Comparison of ENCODE assay signal across 21 cellular contexts in the genomic region with DNA sequence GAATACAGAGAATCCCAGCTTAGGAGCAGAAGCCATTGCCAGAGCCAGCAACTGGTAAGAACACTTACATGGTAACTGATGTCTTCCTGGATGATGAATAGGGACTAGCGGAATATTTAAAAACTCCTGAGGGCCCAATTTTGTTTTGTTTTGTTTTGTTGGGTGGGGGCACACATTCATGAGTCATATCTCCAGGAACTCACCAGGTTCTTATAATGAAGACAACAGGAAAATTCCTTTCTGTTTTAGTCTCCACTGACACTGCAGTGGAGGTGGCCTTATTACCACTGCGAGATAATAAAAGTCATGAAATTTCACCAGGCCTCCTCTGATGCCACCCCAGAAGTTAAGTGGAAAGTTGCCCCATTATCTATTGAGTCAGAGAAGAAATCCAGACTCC. TPM values are rescaled to one million over a fixed set of nuclear protein-coding genes. Genes with fewer than 3 reads are reported as not detected.
A peak's percentile ranks its signal among the peaks of the same experiment; 100 is the strongest.
DNase-seq lines count a peak whose midpoint lies in the region; ATAC-seq and TF ChIP-seq lines count a peak whose summit lies in the region.
"Had no signal": no experiment of that assay in that cellular context is flagged by ENCODE, and none has a peak within 500 bp of the region (broad histone marks: within the 10 kb centered on the region; RNA-seq: fewer than 3 reads in every experiment).

No MANE protein-coding gene starts in this region.

- ATAC-seq in HG03432 (IDR thresholded peaks at IDR 0.05; ENCODE audit: unreplicated experiment): no peak
- ATAC-seq: K562; natural killer cell treated with Interleukin-12 subunit alpha and Interleukin-12 subunit beta and Interleukin-15 and Interleukin-18, amount 100 ng/mL, for 72 hours; stimulated activated naive B cell treated with anti-CD40 and anti-IgM and Interleukin-4, amounts not matched to agents 10 μg/mL and 1 μg/mL and 100 μg/mL, for 72 hours had no signal

- H3K36me3 ChIP-seq in SJCRH30 (peaks cover 51% of the 10 kb centered on the region), smooth muscle cell (ENCODE audit: low read depth) (no peaks in the 10 kb centered on the region)
- H3K36me3 ChIP-seq: transverse colon had no signal

- peak overlapping the region; percentile 96 for H3K27ac Mint-ChIP-seq in HFFc6
- H3K27ac Mint-ChIP-seq: natural killer cell treated with Interleukin-12 subunit alpha and Interleukin-12 subunit beta and Interleukin-15 and Interleukin-18, amount 100 ng/mL, for 72 hours; progenitor cell of endocrine pancreas; stimulated activated naive B cell treated with anti-CD40 and anti-IgM and Interleukin-4, amounts not matched to agents 10 μg/mL and 1 μg/mL and 100 μg/mL, for 72 hours; T-helper 1 cell treated with Interleukin-12 subunit alpha and Interleukin-12 subunit beta and Interleukin-4 antibody, amounts not matched to agents 30 μg/mL and 1 μg/mL, for 36 hours had no signal

- H3K4me1 ChIP-seq in SJCRH30 (peaks cover 85% of the 10 kb centered on the region), smooth muscle cell (ENCODE audit: low read depth) (no peaks in the 10 kb centered on the region)
- H3K4me1 ChIP-seq: transverse colon had no signal

- no peaks in the 10 kb centered on the region for H3F3A ChIP-seq in smooth muscle cell (ENCODE audit: low read depth)

- peak; percentile 62 for DNase-seq in HFFc6
- DNase-seq in SJCRH30: no peak
- DNase-seq in fibroblast of gingiva (ENCODE audit: low read depth): peak; percentile 25
- DNase-seq in skeletal muscle cell (ENCODE audit: low read depth): peak; percentile 24
- no peak for DNase-seq in DMS 273 (lab: John Stamatoyannopoulos, UW; ENCODE audit: unreplicated experiment)
- DNase-seq in smooth muscle cell (lab: John Stamatoyannopoulos, UW; ENCODE audit: unreplicated experiment): no peak
- DNase-seq: activated effector memory CD4-positive, alpha-beta T cell treated with anti-CD3 and anti-CD28 coated beads, Interleukin-2, amount 50 U/mL, for 16 hours; anterior cingulate cortex; C1 segment of cervical spinal cord; glutamatergic neuron; GOT3; NCI-H1092; stimulated activated naive B cell treated with anti-CD40 and anti-IgM and Interleukin-4, amounts not matched to agents 10 μg/mL and 1 μg/mL and 100 μg/mL, for 72 hours; transverse colon had no signal

- WGBS in smooth muscle cell (ENCODE audit: low lambda C conversion rate): 78% methylated on average over 2 of the region's 2 CpGs

- H2AFZ ChIP-seq in smooth muscle cell (ENCODE audit: low read depth): no peak overlapping the region

- no peaks in the 10 kb centered on the region for H3K27me3 ChIP-seq in SJCRH30
- no peaks in the 10 kb centered on the region for H3K27me3 ChIP-seq in smooth muscle cell (ENCODE audit: low read depth)
- H3K27me3 ChIP-seq: transverse colon had no signal

- H3K9ac ChIP-seq in smooth muscle cell (ENCODE audit: low read depth): no peak overlapping the region

- peaks cover 84% of the 10 kb centered on the region for H3K4me1 Mint-ChIP-seq in HFFc6 (ENCODE audit: low read depth)

- peaks cover 32% of the 10 kb centered on the region for H3K36me3 Mint-ChIP-seq in HFFc6 (ENCODE audit: low read depth)

- no peaks in the 10 kb centered on the region; the same call in none of the 2 replicates for H3K27me3 Mint-ChIP-seq in HFFc6 (ENCODE audit: insufficient read depth)
- H3K27me3 Mint-ChIP-seq: natural killer cell treated with Interleukin-12 subunit alpha and Interleukin-12 subunit beta and Interleukin-15 and Interleukin-18, amount 100 ng/mL, for 72 hours; stimulated activated naive B cell treated with anti-CD40 and anti-IgM and Interleukin-4, amounts not matched to agents 10 μg/mL and 1 μg/mL and 100 μg/mL, for 72 hours had no signal

- H3K27ac ChIP-seq in SJCRH30 (peak overlapping the region; percentile 14; the same call in 1 of the 2 replicates), smooth muscle cell (ENCODE audit: low read depth) (no peak overlapping the region)
- H3K27ac ChIP-seq: HL-60, transverse colon had no signal

- H3K4me3 ChIP-seq in SJCRH30: no peak overlapping the region
- H3K4me3 ChIP-seq in skeletal muscle cell (ENCODE audit: low read depth, low read length): no peak overlapping the region
- no peak overlapping the region for H3K4me3 ChIP-seq in smooth muscle cell
- H3K4me3 ChIP-seq: K562, lung, transverse colon had no signal

- TF ChIP-seq CTCF in HFFc6 (IDR thresholded peaks at IDR 0.05): no peak
- TF ChIP-seq CTCF in smooth muscle cell (IDR thresholded peaks at IDR 0.05; ENCODE audit: borderline replicate concordance, insufficient read depth, poor library complexity, severe bottlenecking): no peak

- no peak overlapping the region for H3K4me2 ChIP-seq in smooth muscle cell

- H3K9me3 Mint-ChIP-seq in HFFc6: no peaks in the 10 kb centered on the region
- H3K9me3 Mint-ChIP-seq: natural killer cell treated with Interleukin-12 subunit alpha and Interleukin-12 subunit beta and Interleukin-15 and Interleukin-18, amount 100 ng/mL, for 72 hours; stimulated activated naive B cell treated with anti-CD40 and anti-IgM and Interleukin-4, amounts not matched to agents 10 μg/mL and 1 μg/mL and 100 μg/mL, for 72 hours; T-helper 1 cell treated with Interleukin-12 subunit alpha and Interleukin-12 subunit beta and Interleukin-4 antibody, amounts not matched to agents 30 μg/mL and 1 μg/mL, for 36 hours had no signal

- peak overlapping the region; percentile 49 for H3K4me3 Mint-ChIP-seq in HFFc6
- H3K4me3 Mint-ChIP-seq: natural killer cell treated with Interleukin-12 subunit alpha and Interleukin-12 subunit beta and Interleukin-15 and Interleukin-18, amount 100 ng/mL, for 72 hours; stimulated activated naive B cell treated with anti-CD40 and anti-IgM and Interleukin-4, amounts not matched to agents 10 μg/mL and 1 μg/mL and 100 μg/mL, for 72 hours; T-helper 1 cell treated with Interleukin-12 subunit alpha and Interleukin-12 subunit beta and Interleukin-4 antibody, amounts not matched to agents 30 μg/mL and 1 μg/mL, for 36 hours had no signal

- H4K20me1 ChIP-seq in smooth muscle cell (ENCODE audit: low read depth): no peaks in the 10 kb centered on the region

- H3K9me3 ChIP-seq in SJCRH30 (replicated peaks): no peaks in the 10 kb centered on the region
- H3K9me3 ChIP-seq in smooth muscle cell (replicated peaks; ENCODE audit: low read depth): no peaks in the 10 kb centered on the region
- H3K9me3 ChIP-seq: transverse colon had no signal

- H3K79me2 ChIP-seq in smooth muscle cell (ENCODE audit: low read depth): no peaks in the 10 kb centered on the region

RNA-seq across cellular contexts. Expression of gene CUZD1, which starts 6.6 kb away (rescaled TPM):
- total RNA-seq in HFFc6 (2021; fragmentation: NEBNext Ultra II Directional; extraction: Animal tissue kit (Norgen Biotek cat#: 25700)): under 1 TPM; 0.34 to 0.60 (median 0.47) TPM
- 1.9 and 3.3 TPM in 2 replicates for total RNA-seq in SJCRH30 (2014; rRNA removed; shearing (Covaris generic))
- 0.18 and 0.72 TPM in 2 replicates for total RNA-seq in smooth muscle cell
- 0.34 TPM in 1 of 2 replicates, not detected in the other for polyA plus RNA-seq in smooth muscle cell
- total RNA-seq: progenitor cell of endocrine pancreas had no signal

RNA-seq across cellular contexts. Expression of gene FAM24B, which starts 27.1 kb away (rescaled TPM):
- 1 to 10 TPM; 5.0 to 7.2 (median 6.3) TPM for total RNA-seq in HFFc6 (2021; fragmentation: NEBNext Ultra II Directional; extraction: Animal tissue kit (Norgen Biotek cat#: 25700))
- 11.2 and 19.9 TPM in 2 replicates for total RNA-seq in SJCRH30 (2014; rRNA removed; shearing (Covaris generic))
- total RNA-seq in smooth muscle cell: not detected in 2 replicates
- polyA plus RNA-seq in smooth muscle cell: 0.30 TPM in 1 of 2 replicates, not detected in the other
- total RNA-seq: progenitor cell of endocrine pancreas had no signal

RNA-seq across cellular contexts. Expression of gene FAM24A, which starts 58.1 kb away (rescaled TPM):
- not detected for total RNA-seq in HFFc6 (2021; fragmentation: NEBNext Ultra II Directional; extraction: Animal tissue kit (Norgen Biotek cat#: 25700))
- total RNA-seq in SJCRH30 (2014; rRNA removed; shearing (Covaris generic)): not detected in 2 replicates
- not detected in 2 replicates for total RNA-seq in smooth muscle cell
- not detected in 2 replicates for polyA plus RNA-seq in smooth muscle cell
- total RNA-seq: K562; lung; natural killer cell treated with Interleukin-12 subunit alpha and Interleukin-12 subunit beta and Interleukin-15 and Interleukin-18, amount 100 ng/mL, for 72 hours; progenitor cell of endocrine pancreas; transverse colon had no signal
- polyA plus RNA-seq: K562, lung had no signal

Comparison
In these comparisons a context has a peak if more than half of its experiments do, and no peak if none do; other contexts are left out.
1. DNase-seq: peak in HFFc6 (single experiment), fibroblast of gingiva (single experiment) and skeletal muscle cell (single experiment); none in SJCRH30 (0 of 2), DMS 273 (single experiment) and smooth muscle cell (single experiment).